In the genomic region with DNA sequence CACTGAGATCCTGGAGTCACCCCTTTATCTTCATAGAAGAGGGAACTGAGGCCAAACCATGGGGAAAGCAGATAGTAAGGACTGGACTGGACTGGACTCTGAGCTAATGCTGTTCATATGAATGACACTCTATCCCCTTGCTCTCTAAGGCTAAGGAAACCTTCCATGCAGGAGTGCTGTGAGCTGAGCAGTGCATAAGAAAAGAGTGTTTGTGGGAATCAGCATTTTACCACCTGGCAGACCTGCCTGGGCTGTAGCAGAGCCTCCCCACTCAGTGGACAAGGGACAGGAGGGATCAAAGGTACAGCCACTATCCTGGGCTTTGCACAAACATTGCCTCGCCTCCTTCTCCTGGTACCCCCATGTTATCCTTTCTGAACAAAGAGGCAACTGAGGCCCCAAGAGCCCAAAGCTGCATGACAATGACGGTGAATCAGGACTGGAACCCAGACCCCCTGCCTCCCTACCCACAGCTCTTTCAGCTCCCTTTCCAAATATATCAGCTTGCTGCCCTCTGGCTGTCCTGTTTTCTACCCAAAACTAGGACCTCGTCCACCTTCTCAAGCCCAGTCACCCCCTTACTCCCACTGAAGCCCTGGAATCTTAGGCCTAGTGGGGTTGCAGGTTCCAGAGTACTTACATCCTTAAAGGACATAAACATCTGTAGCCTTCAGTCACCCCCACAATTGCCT, we compare ENCODE assay signal across 14 cellular contexts.
A peak's percentile ranks its signal among the peaks of the same experiment; 100 is the strongest.
DNase-seq lines count a peak whose midpoint lies in the region; ATAC-seq and TF ChIP-seq lines count a peak whose summit lies in the region.
"Had no signal": no experiment of that assay in that cellular context is flagged by ENCODE, and none has a peak within 500 bp of the region (broad histone marks: within the 10 kb centered on the region; RNA-seq: fewer than 3 reads in every experiment).

No MANE protein-coding gene starts in this region.

- no peaks in the 10 kb centered on the region for H3K9me2 ChIP-seq in GM23338 (ENCODE audit: insufficient read depth)

- no peak overlapping the region for H3K27ac Mint-ChIP-seq in GM23338
- no peak overlapping the region for H3K27ac Mint-ChIP-seq in T-helper 17 cell
- H3K27ac Mint-ChIP-seq: B cell; CD4-positive, alpha-beta T cell; H9 had no signal

- DNase-seq in GM23338 (ENCODE audit: low spot score) (no peak), T-helper 17 cell (no peak), left lobe of liver (ENCODE audit: low spot score) (peak; percentile 5), posterior vena cava (ENCODE audit: low spot score) (peak; percentile 36), NCI-H526 (lab: John Stamatoyannopoulos, UW) (no peak), coronary artery (ENCODE audit: low spot score) (no peak), left lung (no peak)
- DNase-seq: C1 segment of cervical spinal cord; Calu3; CD4-positive, alpha-beta T cell; DMS 273 treated with DMSO at 0.1 percent for 48 hours; GM23248; H9 had no signal

- H3K4me2 ChIP-seq in GM23338, result 0 out of 2 replicates have a peak overlapping the region, but pooled peaks have one; percentile 64

- peaks cover 18% of the 10 kb centered on the region for H3K4me1 Mint-ChIP-seq in GM23338
- H3K4me1 Mint-ChIP-seq in T-helper 17 cell, result peaks cover 6% of the 10 kb centered on the region
- H3K4me1 Mint-ChIP-seq: B cell had no signal

- TF ChIP-seq CTCF in GM23338 (conservative IDR thresholded peaks at IDR 0.05; ENCODE audit: low read depth in 2 of 2) (peak in 1 of 2 experiments; percentile 22; a peak in 1 of 4 replicates), coronary artery (IDR thresholded peaks at IDR 0.05) (no peak), left lung (IDR thresholded peaks at IDR 0.05) (no peak)

- H3K27me3 Mint-ChIP-seq in GM23338 (ENCODE audit: insufficient read depth, low read depth, poor library complexity) (no peaks in the 10 kb centered on the region), T-helper 17 cell (peaks cover 28% of the 10 kb centered on the region)

- intact Hi-C loops in posterior vena cava (cut with DNase I), result no loop called here
- intact Hi-C loops in left lung (cut with DNase I), result no loop called here

- peak overlapping the region; percentile 47; the same call in 1 of the 2 replicates for H2AFZ ChIP-seq in GM23338
- H2AFZ ChIP-seq: GM23248 had no signal

- H3K27me3 ChIP-seq in GM23338 (ENCODE audit: insufficient read depth) (no peaks in the 10 kb centered on the region), left lung (no peaks in the 10 kb centered on the region)

- no peaks in the 10 kb centered on the region for H3K9me3 ChIP-seq in T-helper 17 cell (ENCODE audit: control insufficient read depth, low read length, poor library complexity, severe bottlenecking)
- H3K9me3 ChIP-seq in left lung, result no peaks in the 10 kb centered on the region

- H3K79me2 ChIP-seq in GM23338 (replicated peaks; ENCODE audit: insufficient read depth), result no peaks in the 10 kb centered on the region

- ATAC-seq in GM23338 (peak; percentile 66), T-helper 17 cell (no peak), left lobe of liver (no peak), left lung (no peak)

- H3K4me1 ChIP-seq in GM23338 (ENCODE audit: insufficient read depth) (peaks cover 14% of the 10 kb centered on the region), left lung (no peaks in the 10 kb centered on the region)

- H4K20me1 ChIP-seq in GM23338 (replicated peaks; ENCODE audit: insufficient read depth), result no peaks in the 10 kb centered on the region; the same call in 1 of the 2 replicates

- H3F3A ChIP-seq in GM23338 (replicated peaks; ENCODE audit: low read depth), result no peaks in the 10 kb centered on the region

- H3K4me3 ChIP-seq in GM23338 (no peak overlapping the region), coronary artery (no peak overlapping the region), left lung (no peak overlapping the region)
- H3K4me3 ChIP-seq: GM23248 had no signal

- H3K4me3 Mint-ChIP-seq in GM23338 (no peak overlapping the region), T-helper 17 cell (peak overlapping the region; percentile 19)
- H3K4me3 Mint-ChIP-seq: B cell; CD4-positive, alpha-beta T cell; H9 had no signal

- H3K36me3 ChIP-seq in GM23338 (ENCODE audit: insufficient read depth) (no peaks in the 10 kb centered on the region), left lung (no peaks in the 10 kb centered on the region)

- no peaks in the 10 kb centered on the region for H3K36me3 Mint-ChIP-seq in GM23338 (ENCODE audit: low read depth)
- H3K36me3 Mint-ChIP-seq in T-helper 17 cell (ENCODE audit: low read depth), result no peaks in the 10 kb centered on the region

- H3K9me3 Mint-ChIP-seq in GM23338, result no peaks in the 10 kb centered on the region
- H3K9me3 Mint-ChIP-seq: CD4-positive, alpha-beta T cell; H9 had no signal

- H3K27ac ChIP-seq in GM23338 (ENCODE audit: low read depth) (no peak overlapping the region), coronary artery (no peak overlapping the region), left lung (no peak overlapping the region)
- H3K27ac ChIP-seq: GM23248 had no signal

TF ChIP-seq in GM23338, 12 proteins besides CTCF, POLR2A, EP300 and RAD21 (continues in another document):
- TF ChIP-seq, protein P1, sequence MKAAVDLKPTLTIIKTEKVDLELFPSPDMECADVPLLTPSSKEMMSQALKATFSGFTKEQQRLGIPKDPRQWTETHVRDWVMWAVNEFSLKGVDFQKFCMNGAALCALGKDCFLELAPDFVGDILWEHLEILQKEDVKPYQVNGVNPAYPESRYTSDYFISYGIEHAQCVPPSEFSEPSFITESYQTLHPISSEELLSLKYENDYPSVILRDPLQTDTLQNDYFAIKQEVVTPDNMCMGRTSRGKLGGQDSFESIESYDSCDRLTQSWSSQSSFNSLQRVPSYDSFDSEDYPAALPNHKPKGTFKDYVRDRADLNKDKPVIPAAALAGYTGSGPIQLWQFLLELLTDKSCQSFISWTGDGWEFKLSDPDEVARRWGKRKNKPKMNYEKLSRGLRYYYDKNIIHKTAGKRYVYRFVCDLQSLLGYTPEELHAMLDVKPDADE (IDR thresholded peaks at IDR 0.05), result no peak
- TF ChIP-seq ZNF331 (CRISPR knock-in tag; IDR thresholded peaks at IDR 0.05; ENCODE audit: low read depth), result no peak
- TF ChIP-seq, protein P2, sequence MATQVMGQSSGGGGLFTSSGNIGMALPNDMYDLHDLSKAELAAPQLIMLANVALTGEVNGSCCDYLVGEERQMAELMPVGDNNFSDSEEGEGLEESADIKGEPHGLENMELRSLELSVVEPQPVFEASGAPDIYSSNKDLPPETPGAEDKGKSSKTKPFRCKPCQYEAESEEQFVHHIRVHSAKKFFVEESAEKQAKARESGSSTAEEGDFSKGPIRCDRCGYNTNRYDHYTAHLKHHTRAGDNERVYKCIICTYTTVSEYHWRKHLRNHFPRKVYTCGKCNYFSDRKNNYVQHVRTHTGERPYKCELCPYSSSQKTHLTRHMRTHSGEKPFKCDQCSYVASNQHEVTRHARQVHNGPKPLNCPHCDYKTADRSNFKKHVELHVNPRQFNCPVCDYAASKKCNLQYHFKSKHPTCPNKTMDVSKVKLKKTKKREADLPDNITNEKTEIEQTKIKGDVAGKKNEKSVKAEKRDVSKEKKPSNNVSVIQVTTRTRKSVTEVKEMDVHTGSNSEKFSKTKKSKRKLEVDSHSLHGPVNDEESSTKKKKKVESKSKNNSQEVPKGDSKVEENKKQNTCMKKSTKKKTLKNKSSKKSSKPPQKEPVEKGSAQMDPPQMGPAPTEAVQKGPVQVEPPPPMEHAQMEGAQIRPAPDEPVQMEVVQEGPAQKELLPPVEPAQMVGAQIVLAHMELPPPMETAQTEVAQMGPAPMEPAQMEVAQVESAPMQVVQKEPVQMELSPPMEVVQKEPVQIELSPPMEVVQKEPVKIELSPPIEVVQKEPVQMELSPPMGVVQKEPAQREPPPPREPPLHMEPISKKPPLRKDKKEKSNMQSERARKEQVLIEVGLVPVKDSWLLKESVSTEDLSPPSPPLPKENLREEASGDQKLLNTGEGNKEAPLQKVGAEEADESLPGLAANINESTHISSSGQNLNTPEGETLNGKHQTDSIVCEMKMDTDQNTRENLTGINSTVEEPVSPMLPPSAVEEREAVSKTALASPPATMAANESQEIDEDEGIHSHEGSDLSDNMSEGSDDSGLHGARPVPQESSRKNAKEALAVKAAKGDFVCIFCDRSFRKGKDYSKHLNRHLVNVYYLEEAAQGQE (IDR thresholded peaks at IDR 0.05; ENCODE audit: unreplicated experiment), result no peak
- no peak for TF ChIP-seq STAT1 (IDR thresholded peaks at IDR 0.05; ENCODE audit: unreplicated experiment)

Comparison
In these comparisons a context has a peak if more than half of its experiments do, and no peak if none do; other contexts are left out.
1. DNase-seq: peak in left lobe of liver (single experiment) and posterior vena cava (single experiment); none in GM23338 (single experiment), T-helper 17 cell (0 of 3), NCI-H526 (0 of 2), coronary artery (single experiment) and left lung (0 of 2).